10 cellular contexts compared by ENCODE assay signal in genomic region chr14:86799244-86799647, GRCh38.
DNase-seq lines count a peak whose midpoint lies in the region; ATAC-seq and TF ChIP-seq lines count a peak whose summit lies in the region.
"Had no signal": no experiment of that assay in that cellular context is flagged by ENCODE, and none has a peak within 500 bp of the region (broad histone marks: within the 10 kb centered on the region; RNA-seq: fewer than 3 reads in every experiment).

No MANE protein-coding gene starts in this region.

- H3K36me3 ChIP-seq in hepatocyte (replicated peaks; ENCODE audit: insufficient read depth, low read depth) = no peaks in the 10 kb centered on the region

- H3K4me1 Mint-ChIP-seq in HFFc6 (ENCODE audit: low read depth) = peaks cover 61% of the 10 kb centered on the region
- H3K4me1 Mint-ChIP-seq: brain had no signal

- H3K4me3 Mint-ChIP-seq in HFFc6 = peak overlapping the region; percentile 35; the same call in 1 of the 2 replicates
- H3K4me3 Mint-ChIP-seq: activated CD8-positive, alpha-beta T cell treated with anti-CD3 and anti-CD28 coated beads for 36 hours; brain had no signal

- no peaks in the 10 kb centered on the region for H3K27me3 Mint-ChIP-seq in HFFc6 (ENCODE audit: insufficient read depth)
- H3K27me3 Mint-ChIP-seq: activated CD8-positive, alpha-beta T cell treated with anti-CD3 and anti-CD28 coated beads for 36 hours; brain had no signal

- no peak for ATAC-seq in HG03460 (IDR thresholded peaks at IDR 0.05; ENCODE audit: unreplicated experiment)
- ATAC-seq: activated CD8-positive, alpha-beta T cell treated with anti-CD3 and anti-CD28 coated beads for 36 hours had no signal

- no peaks in the 10 kb centered on the region for H3K9me3 ChIP-seq in hepatocyte (ENCODE audit: low read depth)

- no peaks in the 10 kb centered on the region for H3K9me2 ChIP-seq in hepatocyte (replicated peaks; ENCODE audit: insufficient read depth)

- H3K9me3 Mint-ChIP-seq in HFFc6 = no peaks in the 10 kb centered on the region; the same call in 1 of the 2 replicates
- H3K9me3 Mint-ChIP-seq: activated CD8-positive, alpha-beta T cell treated with anti-CD3 and anti-CD28 coated beads for 36 hours; brain had no signal

- H3K4me1 ChIP-seq in hepatocyte (ENCODE audit: insufficient read depth) = peaks cover 3% of the 10 kb centered on the region

- no peaks in the 10 kb centered on the region for H3K27me3 ChIP-seq in hepatocyte

- H3K4me2 ChIP-seq in hepatocyte = no peak overlapping the region

- H3K36me3 Mint-ChIP-seq in HFFc6 (ENCODE audit: low read depth) = 0 out of 2 replicates have a peak, but pooled peaks cover 5% of the 10 kb centered on the region
- H3K36me3 Mint-ChIP-seq: brain had no signal

- H3K4me3 ChIP-seq in hepatocyte = no peak overlapping the region

- H4K20me1 ChIP-seq in hepatocyte (ENCODE audit: insufficient read depth, poor library complexity, severe bottlenecking) = no peaks in the 10 kb centered on the region

- H2AFZ ChIP-seq in hepatocyte = no peak overlapping the region

- TF ChIP-seq CTCF in HFFc6 (IDR thresholded peaks at IDR 0.05) (peak; percentile 57), hepatocyte (IDR thresholded peaks at IDR 0.05; ENCODE audit: poor library complexity) (no peak)

- peak; percentile 70 for DNase-seq in ACHN
- peak; percentile 99 for DNase-seq in HFFc6
- peak; percentile 51 for DNase-seq in T1000 (lab: John Stamatoyannopoulos, UW)
- DNase-seq in hepatocyte (ENCODE audit: low spot score) = peak; percentile 45
- DNase-seq in G401 (ENCODE audit: low spot score) = no peak
- DNase-seq in NCI-H2107 treated with DMSO at 0.1 percent for 48 hours (lab: John Stamatoyannopoulos, UW; ENCODE audit: unreplicated experiment) = no peak
- no peak for DNase-seq in KBM-7
- DNase-seq: activated CD8-positive, alpha-beta T cell treated with anti-CD3 and anti-CD28 coated beads for 36 hours had no signal

- in situ Hi-C loops in ACHN (cut with HindIII; ENCODE audit: low pct_ligation_motif_present, low pct_unique_long_range_greater_than_20kb, low sequenced_read_pairs) = no loop called here
- in situ Hi-C loops in G401 (cut with HindIII; ENCODE audit: low sequenced_read_pairs) = no loop called here
- in situ Hi-C loops in KBM-7 (cut with MboI; ENCODE audit: low pct_unique_long_range_greater_than_20kb, low sequenced_read_pairs) = no loop called here

- 48% methylated on average over 2 of the region's 2 CpGs for WGBS in hepatocyte (ENCODE audit: low lambda C conversion rate, missing lambda C conversion rate)

- H3K79me2 ChIP-seq in hepatocyte = no peaks in the 10 kb centered on the region

- peak overlapping the region; percentile 77 for H3K27ac Mint-ChIP-seq in HFFc6
- H3K27ac Mint-ChIP-seq: activated CD8-positive, alpha-beta T cell treated with anti-CD3 and anti-CD28 coated beads for 36 hours; brain had no signal

- H3K27ac ChIP-seq in hepatocyte = peak overlapping the region; percentile 1

Comparison
In these comparisons a context has a peak if more than half of its experiments do, and no peak if none do; other contexts are left out.
1. DNase-seq: peak in ACHN (single experiment), HFFc6 (single experiment), T1000 (single experiment) and hepatocyte (single experiment); none in G401 (single experiment), NCI-H2107 treated with DMSO at 0.1 percent for 48 hours (single experiment) and KBM-7 (single experiment).